ENCODE assay signal across 8 cellular contexts in genomic region chr19:48965806-48966540, GRCh38. TPM values are rescaled to one million over a fixed set of nuclear protein-coding genes. Genes with fewer than 3 reads are reported as not detected.
DNase-seq lines count a peak whose midpoint lies in the region; ATAC-seq and TF ChIP-seq lines count a peak whose summit lies in the region.

No MANE protein-coding gene starts in this region.

- H3K4me3 Mint-ChIP-seq in endodermal cell (peak overlapping the region; percentile 100), mesothelial cell of epicardium (peak overlapping the region; percentile 100)

- no peaks in the 10 kb centered on the region for H3K27me3 ChIP-seq in A673 (replicated peaks; ENCODE audit: insufficient read depth, low read depth, low read length, poor library complexity)
- H3K27me3 ChIP-seq in endodermal cell (ENCODE audit: control insufficient read depth, insufficient read depth, low read length, poor library complexity, severe bottlenecking): no peaks in the 10 kb centered on the region

- 15 to 60% methylated on average over 7 to 36 of the region's 36 CpGs for WGBS in endodermal cell (ENCODE audit: insufficient coverage in 1 of 2, insufficient read length in 1 of 2), 2 experiments

- DNase-seq in A673 (ENCODE audit: low spot score) (peak; percentile 94), HT1080 (ENCODE audit: low read depth) (peak; percentile 79), NOMO-1 treated with DMSO at 0.1 percent for 48 hours (lab: John Stamatoyannopoulos, UW; ENCODE audit: unreplicated experiment) (peak; percentile 69), endodermal cell (peak; percentile 93), mesothelial cell of epicardium (ENCODE audit: low spot score in 2 of 2, unreplicated experiment in 2 of 2) (peak; percentile 75 to 88)
- peak; percentile 90 for DNase-seq in activated CD8-positive, alpha-beta memory T cell treated with anti-CD3 and anti-CD28 coated beads, Interleukin-2, amount 50 U/mL, for 4 hours
- DNase-seq in stimulated activated CD8-positive, alpha-beta memory T cell treated with anti-CD3 and anti-CD28 coated beads, Interleukin-15, amount 100 ng/mL, for 48 hours (ENCODE audit: low read depth in 2 of 2): peak; percentile 79 to 81

- CTCF ChIA-PET in A673 (lab: Charles Lee): no interaction called here

- peaks cover 2% of the 10 kb centered on the region for H3K27me3 Mint-ChIP-seq in endodermal cell (ENCODE audit: insufficient read depth)
- H3K27me3 Mint-ChIP-seq in mesothelial cell of epicardium (ENCODE audit: low read depth): no peaks in the 10 kb centered on the region

- ATAC-seq in GM18873 (IDR thresholded peaks at IDR 0.05; ENCODE audit: low FRiP score, unreplicated experiment): peak; percentile 25

- H3K9me3 ChIP-seq in A673 (ENCODE audit: low read depth, low read length, poor library complexity, severe bottlenecking): no peaks in the 10 kb centered on the region
- no peaks in the 10 kb centered on the region for H3K9me3 ChIP-seq in endodermal cell (ENCODE audit: control insufficient read depth, low read length)

- TF ChIP-seq CTCF in A673 (conservative IDR thresholded peaks at IDR 0.05; ENCODE audit: low read depth, low read length) (no peak), endodermal cell (conservative IDR thresholded peaks at IDR 0.05) (no peak), mesothelial cell of epicardium (IDR thresholded peaks at IDR 0.05; ENCODE audit: unreplicated experiment) (no peak)

- POLR2A ChIA-PET in A673 (lab: Charles Lee; ENCODE audit: low non-redundant PET): interaction anchor here (0.6 kb wide), 2 partner anchors 15 to 156 kb away, joined by 3 to 4 read pairs; no protein-coding TSS in a partner anchor

- peaks cover 56% of the 10 kb centered on the region for H3K36me3 Mint-ChIP-seq in endodermal cell (ENCODE audit: low read depth)
- H3K36me3 Mint-ChIP-seq in mesothelial cell of epicardium: peaks cover 24% of the 10 kb centered on the region

- peaks cover 20% of the 10 kb centered on the region for H3K4me1 Mint-ChIP-seq in endodermal cell
- H3K4me1 Mint-ChIP-seq in mesothelial cell of epicardium: peaks cover 43% of the 10 kb centered on the region

- H3K27ac Mint-ChIP-seq in endodermal cell: peak overlapping the region; percentile 98
- H3K27ac Mint-ChIP-seq in mesothelial cell of epicardium: peak overlapping the region; percentile 100

- H3K9ac ChIP-seq in endodermal cell (ENCODE audit: extremely low read depth, low read length, poor library complexity, severe bottlenecking): peak overlapping the region; percentile 93

- peak overlapping the region; percentile 91 for H3K27ac ChIP-seq in A673 (ENCODE audit: low read depth, low read length, poor library complexity, severe bottlenecking)
- H3K27ac ChIP-seq in endodermal cell (ENCODE audit: low read depth, low read length): peak overlapping the region; percentile 91

- H3K36me3 ChIP-seq in A673 (ENCODE audit: insufficient read depth, low read length, poor library complexity, severe bottlenecking) (peaks cover 25% of the 10 kb centered on the region), endodermal cell (ENCODE audit: control insufficient read depth, insufficient read depth, low read length) (peaks cover 52% of the 10 kb centered on the region)

- intact Hi-C loops in A673 (cut with micrococcal nuclease; ENCODE audit: unreplicated experiment): loop anchor here (10.0 kb wide), 2 partner anchors 91 to 321 kb away; partner anchors contain the start of genes CA11 and PPP1R15A

- TSS peak; percentile 84 for BruUV-seq in A673 (replicated peaks; lab: Mats Ljungman, UMichigan)

- H3K4me3 ChIP-seq in A673 (ENCODE audit: low read depth, low read length, poor library complexity, severe bottlenecking) (peak overlapping the region; percentile 77), endodermal cell (ENCODE audit: low read length) (peak overlapping the region; percentile 84)

- H3K9me3 Mint-ChIP-seq in endodermal cell (no peaks in the 10 kb centered on the region), mesothelial cell of epicardium (no peaks in the 10 kb centered on the region)

- H3K4me1 ChIP-seq in A673 (ENCODE audit: insufficient read depth, low read length, poor library complexity, severe bottlenecking) (peaks cover 48% of the 10 kb centered on the region), endodermal cell (ENCODE audit: control insufficient read depth, insufficient read depth, low read length) (peaks cover 14% of the 10 kb centered on the region)

RNA-seq across cellular contexts. Expression of gene FTL, which starts 0.9 kb away (rescaled TPM):
- total RNA-seq in A673 (2021) (1,330 and 1,983 TPM in 2 replicates), endodermal cell (1,000 to 10,000 TPM; 1,784 to 3,181 TPM), mesothelial cell of epicardium (1,022 to 1,078 TPM (median 1,064 TPM) in 3 replicates)
- total RNA-seq in HT1080 (2014; rRNA removed; shearing (Covaris generic)): 4,284 and 5,930 TPM in 2 replicates
- polyA plus RNA-seq in HT1080 (2015; cell fraction: cytosol; rRNA removed): 2,981 and 3,580 TPM in 2 replicates
- polyA plus RNA-seq in HT1080 (2015; cell fraction: nucleus; rRNA removed): 518 and 527 TPM in 2 replicates
- 1,418 TPM for polyA plus RNA-seq in endodermal cell (2013, experiment 1 of 2)
- polyA plus RNA-seq in endodermal cell (2013, experiment 2 of 2): 1,365 TPM

RNA-seq across cellular contexts. Expression of gene BAX, which starts 11.3 kb away (rescaled TPM):
- 103 and 112 TPM in 2 replicates for total RNA-seq in A673 (2021)
- 198 and 273 TPM in 2 replicates for total RNA-seq in HT1080 (2014; rRNA removed; shearing (Covaris generic))
- 167 and 232 TPM in 2 replicates for polyA plus RNA-seq in HT1080 (2015; cell fraction: cytosol; rRNA removed)
- 190 and 206 TPM in 2 replicates for polyA plus RNA-seq in HT1080 (2015; cell fraction: nucleus; rRNA removed)
- total RNA-seq in endodermal cell: 100 to 1,000 TPM; 172 to 184 TPM
- polyA plus RNA-seq in endodermal cell (2013, experiment 1 of 2): 129 TPM
- polyA plus RNA-seq in endodermal cell (2013, experiment 2 of 2): 117 TPM
- total RNA-seq in mesothelial cell of epicardium: 119 to 129 TPM (median 119 TPM) in 3 replicates

RNA-seq across cellular contexts. Expression of gene GYS1, which starts 27.1 kb away (rescaled TPM):
- total RNA-seq in A673 (2021) (54.6 and 57.0 TPM in 2 replicates), endodermal cell (10 to 100 TPM; 63.5 to 69.1 TPM), mesothelial cell of epicardium (53.6 to 60.5 TPM (median 58.8 TPM) in 3 replicates)
- total RNA-seq in HT1080 (2014; rRNA removed; shearing (Covaris generic)): 35.2 and 46.1 TPM in 2 replicates
- 34.5 and 38.1 TPM in 2 replicates for polyA plus RNA-seq in HT1080 (2015; cell fraction: cytosol; rRNA removed)
- polyA plus RNA-seq in HT1080 (2015; cell fraction: nucleus; rRNA removed): 64.9 and 71.3 TPM in 2 replicates
- polyA plus RNA-seq in endodermal cell (2013, experiment 1 of 2): 34.7 TPM
- polyA plus RNA-seq in endodermal cell (2013, experiment 2 of 2): 34.4 TPM

RNA-seq across cellular contexts. Expression of gene RUVBL2, which starts 27.7 kb away (rescaled TPM):
- total RNA-seq in A673 (2021) (227 and 241 TPM in 2 replicates), endodermal cell (100 to 1,000 TPM; 101 to 112 TPM), mesothelial cell of epicardium (62.2 to 67.5 TPM (median 64.2 TPM) in 3 replicates)
- 498 and 522 TPM in 2 replicates for total RNA-seq in HT1080 (2014; rRNA removed; shearing (Covaris generic))
- polyA plus RNA-seq in HT1080 (2015; cell fraction: cytosol; rRNA removed): 341 and 384 TPM in 2 replicates
- polyA plus RNA-seq in HT1080 (2015; cell fraction: nucleus; rRNA removed): 511 and 540 TPM in 2 replicates
- 71.4 TPM for polyA plus RNA-seq in endodermal cell (2013, experiment 1 of 2)
- 65.0 TPM for polyA plus RNA-seq in endodermal cell (2013, experiment 2 of 2)

RNA-seq across cellular contexts. Expression of gene DHDH, which starts 32.5 kb away (rescaled TPM):
- total RNA-seq in A673 (2021) (not detected in 2 replicates), endodermal cell (1 to 10 TPM in 1 of 2 donors, under 1 TPM in 1; 0.44 to 2.3 TPM), mesothelial cell of epicardium (2.3 to 3.5 TPM (median 3.2 TPM) in 3 replicates)
- 0.57 TPM in 1 of 2 replicates, not detected in the other for total RNA-seq in HT1080 (2014; rRNA removed; shearing (Covaris generic))
- polyA plus RNA-seq in HT1080 (2015; cell fraction: cytosol; rRNA removed): 0.52 TPM in 1 of 2 replicates, not detected in the other
- not detected in 2 replicates for polyA plus RNA-seq in HT1080 (2015; cell fraction: nucleus; rRNA removed)
- polyA plus RNA-seq in endodermal cell (2013, experiment 1 of 2): 1.2 TPM
- 1.2 TPM for polyA plus RNA-seq in endodermal cell (2013, experiment 2 of 2)

Comparison
In these comparisons a context has a peak if more than half of its experiments do, and no peak if none do; other contexts are left out.
1. Peak in every context shown above with its lines: DNase-seq, ATAC-seq, H3K4me3 ChIP-seq and H3K27ac ChIP-seq.